In the genomic region with DNA sequence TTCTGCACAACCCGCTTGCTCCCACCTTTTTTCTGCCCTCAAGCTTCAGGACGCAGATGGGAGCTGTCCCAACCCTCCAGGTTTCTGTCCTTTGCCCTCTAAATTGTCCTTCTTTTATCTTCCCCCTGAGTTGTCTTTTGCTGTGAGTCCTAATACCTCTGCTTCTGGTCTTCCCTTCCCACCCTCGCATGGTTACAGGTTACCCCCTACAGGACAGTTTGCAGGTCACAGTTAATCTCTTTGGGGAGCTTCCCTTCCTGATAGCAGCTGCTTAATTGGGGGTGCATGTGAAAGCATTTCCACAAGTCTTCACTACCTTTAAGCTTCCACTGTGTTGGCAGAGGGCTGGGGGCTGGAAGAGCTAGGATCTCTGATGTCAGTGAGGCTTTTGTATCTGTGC, we compare ENCODE assay signal across 24 cellular contexts.
"Had no signal": no experiment of that assay in that cellular context is flagged by ENCODE, and none has a peak within 500 bp of the region (broad histone marks: within the 10 kb centered on the region; RNA-seq: fewer than 3 reads in every experiment).

No MANE protein-coding gene starts in this region.

- H3K36me3 Mint-ChIP-seq: mesothelial cell of epicardium; naive B cell; natural killer cell treated with Interleukin-12 subunit alpha and Interleukin-12 subunit beta and Interleukin-15 and Interleukin-18, amount 100 ng/mL, for 72 hours; stimulated activated effector memory CD8-positive, alpha-beta T cell treated with anti-CD3 and anti-CD28 coated beads, Interleukin-12 subunit alpha, Interleukin-12 subunit beta, amount 100 ng/mL, for 72 hours had no signal

- H3K4me1 ChIP-seq: colonic mucosa, gastrocnemius medialis, left lung, pancreas, sigmoid colon, stomach, thyroid gland had no signal

- H3K27ac ChIP-seq: colonic mucosa, epithelial cell of prostate, gastrocnemius medialis, left lung, neutrophil, pancreas, sigmoid colon, stomach, thyroid gland had no signal

- H3K4me3 Mint-ChIP-seq: mesothelial cell of epicardium; naive B cell; natural killer cell treated with Interleukin-12 subunit alpha and Interleukin-12 subunit beta and Interleukin-15 and Interleukin-18, amount 100 ng/mL, for 72 hours; neural crest cell; stimulated activated effector memory CD8-positive, alpha-beta T cell treated with anti-CD3 and anti-CD28 coated beads, Interleukin-12 subunit alpha, Interleukin-12 subunit beta, amount 100 ng/mL, for 72 hours had no signal

- DNase-seq: colonic mucosa; foreskin fibroblast; gastrocnemius medialis; head of caudate nucleus; left cardiac atrium; left lung; mesenchymal stem cell; mucosa of descending colon; naive B cell; pancreas; sigmoid colon; stimulated activated CD4-positive, alpha-beta T cell treated with anti-CD3 and anti-CD28 coated beads, Interleukin-2, amount 100 ng/mL, for 24 hours; stimulated activated CD4-positive, alpha-beta T cell treated with anti-CD3 and anti-CD28 coated beads, Interleukin-4, amount 100 ng/mL, for 24 hours; stimulated activated naive CD4-positive, alpha-beta T cell treated with Interleukin-2 at 50 U/mL for 16 hours; stomach; thyroid gland; trophoblast cell had no signal

- H3K9me3 ChIP-seq: colonic mucosa, gastrocnemius medialis, mucosa of descending colon, neutrophil, pancreas, sigmoid colon, thyroid gland had no signal

- H3K9me3 Mint-ChIP-seq: natural killer cell treated with Interleukin-12 subunit alpha and Interleukin-12 subunit beta and Interleukin-15 and Interleukin-18, amount 100 ng/mL, for 72 hours had no signal

- H3K27ac Mint-ChIP-seq: mesothelial cell of epicardium; naive B cell; natural killer cell treated with Interleukin-12 subunit alpha and Interleukin-12 subunit beta and Interleukin-15 and Interleukin-18, amount 100 ng/mL, for 72 hours; progenitor cell of endocrine pancreas; stimulated activated effector memory CD8-positive, alpha-beta T cell treated with anti-CD3 and anti-CD28 coated beads, Interleukin-12 subunit alpha, Interleukin-12 subunit beta, amount 100 ng/mL, for 72 hours had no signal

- H3K4me3 ChIP-seq: colonic mucosa, gastrocnemius medialis, left lung, mucosa of descending colon, pancreas, sigmoid colon, stomach, thyroid gland had no signal

- H3K4me1 Mint-ChIP-seq: mesothelial cell of epicardium; naive B cell; neural crest cell; stimulated activated effector memory CD8-positive, alpha-beta T cell treated with anti-CD3 and anti-CD28 coated beads, Interleukin-12 subunit alpha, Interleukin-12 subunit beta, amount 100 ng/mL, for 72 hours had no signal

- H3K27me3 ChIP-seq: colonic mucosa, gastrocnemius medialis, left lung, neutrophil, pancreas, sigmoid colon, thyroid gland had no signal

- H3K36me3 ChIP-seq: colonic mucosa, gastrocnemius medialis, left lung, neutrophil, pancreas, sigmoid colon, stomach, thyroid gland had no signal
